Comparison of ENCODE assay signal across 22 cellular contexts in genomic region chr2:43885233-43885632, GRCh38. TPM values are rescaled to one million over a fixed set of nuclear protein-coding genes. Genes with fewer than 3 reads are reported as not detected.
"Had no signal": no experiment of that assay in that cellular context is flagged by ENCODE, and none has a peak within 500 bp of the region (broad histone marks: within the 10 kb centered on the region; RNA-seq: fewer than 3 reads in every experiment).

No MANE protein-coding gene starts in this region.

- H3K4me3 ChIP-seq: esophagus squamous epithelium, lower lobe of right lung, tibial artery, uterus had no signal

- H3K27me3 ChIP-seq: esophagus squamous epithelium, tibial artery, uterus had no signal

- H3K9me3 ChIP-seq: esophagus squamous epithelium, lower lobe of right lung, tibial artery, uterus had no signal

- ATAC-seq: activated naive CD4-positive, alpha-beta T cell treated with anti-CD3 and anti-CD28 coated beads, Interleukin-2, amount 50 U/mL, for 72 hours; effector memory CD8-positive, alpha-beta T cell; left colon; naive thymus-derived CD8-positive, alpha-beta T cell had no signal

- H3K4me1 ChIP-seq: tibial artery, uterus had no signal

- H3K27ac ChIP-seq: esophagus squamous epithelium, lower lobe of right lung, tibial artery, uterus had no signal

- DNase-seq: activated CD4-positive, alpha-beta T cell treated with anti-CD3 and anti-CD28 coated beads, Interleukin-2, amount 10 ng/mL, durations not matched to agents 24 days and 14 days; activated CD8-positive, alpha-beta memory T cell treated with anti-CD3 and anti-CD28 coated beads, Interleukin-2, amount 50 U/mL, for 48 hours; activated gamma-delta T cell; amygdala; dermis blood vessel endothelial cell; effector memory CD8-positive, alpha-beta T cell; esophagus squamous epithelium; hippocampal formation; left colon; lower lobe of right lung; naive thymus-derived CD8-positive, alpha-beta T cell; stimulated activated CD4-positive, alpha-beta T cell treated with anti-CD3 and anti-CD28 coated beads, Interleukin-12 subunit alpha, Interleukin-12 subunit beta, amount 100 ng/mL, for 4 hours; stimulated activated CD4-positive, alpha-beta T cell treated with anti-CD3 and anti-CD28 coated beads, Interleukin-1b, Interleukin-23, amount 100 ng/mL, for 48 hours; stimulated activated CD8-positive, alpha-beta memory T cell treated with anti-CD3 and anti-CD28 coated beads, Interleukin-4, amount 100 ng/mL, for 48 hours; stimulated activated naive CD4-positive, alpha-beta T cell treated with Interleukin-2 at 50 U/mL for 16 hours; substantia nigra; tibial artery; uterus had no signal

- H3K36me3 ChIP-seq: uterus had no signal

RNA-seq across cellular contexts. Expression of gene ABCG8, which starts 46.5 kb away (rescaled TPM):
- total RNA-seq: activated CD4-positive, alpha-beta T cell treated with anti-CD3 and anti-CD28 coated beads, Interleukin-2, amount 10 ng/mL, durations not matched to agents 24 days and 14 days; activated naive CD4-positive, alpha-beta T cell treated with anti-CD3 and anti-CD28 coated beads, Interleukin-2, amount 50 U/mL, for 72 hours; cardiac septum; dermis blood vessel endothelial cell; esophagus squamous epithelium; lower lobe of right lung; mesenteric fat pad; naive thymus-derived CD8-positive, alpha-beta T cell; progenitor cell of endocrine pancreas had no signal

RNA-seq across cellular contexts. Expression of gene ABCG5, which starts 46.6 kb away (rescaled TPM):
- total RNA-seq: activated CD4-positive, alpha-beta T cell treated with anti-CD3 and anti-CD28 coated beads, Interleukin-2, amount 10 ng/mL, durations not matched to agents 24 days and 14 days; activated naive CD4-positive, alpha-beta T cell treated with anti-CD3 and anti-CD28 coated beads, Interleukin-2, amount 50 U/mL, for 72 hours; cardiac septum; dermis blood vessel endothelial cell; esophagus squamous epithelium; lower lobe of right lung; mesenteric fat pad; naive thymus-derived CD8-positive, alpha-beta T cell; progenitor cell of endocrine pancreas; uterus had no signal
- polyA plus RNA-seq: naive thymus-derived CD8-positive, alpha-beta T cell had no signal
